Comparison of ENCODE assay signal across 8 cellular contexts in the genomic region with DNA sequence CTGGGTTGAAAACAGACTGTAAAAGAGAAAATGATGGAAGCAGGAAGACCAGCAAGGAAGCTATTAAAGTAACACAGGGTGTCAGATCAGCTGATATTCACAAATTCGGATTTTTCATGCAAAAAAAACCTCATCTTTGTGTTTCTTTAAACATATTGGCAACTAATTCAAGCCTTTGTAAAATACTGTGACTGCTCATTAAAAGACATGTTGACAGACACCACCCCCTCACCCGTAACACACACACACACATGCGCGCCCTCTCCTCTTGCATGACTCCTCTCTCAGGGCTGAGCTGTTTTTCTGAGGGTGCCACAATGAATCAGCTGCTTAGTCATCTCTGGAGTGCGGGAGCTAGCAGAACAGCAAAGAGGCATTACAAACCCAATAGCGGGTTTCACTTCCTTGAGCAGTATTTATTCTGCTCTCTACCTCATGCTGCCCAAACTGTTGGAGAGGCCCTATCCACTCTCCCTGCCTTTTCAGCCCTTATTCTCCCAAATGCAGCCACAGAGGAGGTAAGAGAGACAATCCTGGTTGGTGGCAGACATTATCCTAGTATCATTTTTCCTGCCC. TPM values are rescaled to one million over a fixed set of nuclear protein-coding genes. Genes with fewer than 3 reads are reported as not detected.
DNase-seq lines count a peak whose midpoint lies in the region; ATAC-seq and TF ChIP-seq lines count a peak whose summit lies in the region.

No MANE protein-coding gene starts in this region.

- H3K27me3 ChIP-seq in esophagus (ENCODE audit: control insufficient read depth in 1 of 2, insufficient read depth in 2 of 2, low read length in 2 of 2), result no peaks in the 10 kb centered on the region

- ATAC-seq in GM19043 (IDR thresholded peaks at IDR 0.05; ENCODE audit: low read depth, unreplicated experiment) (peak; percentile 100), HG03175 (IDR thresholded peaks at IDR 0.05; ENCODE audit: unreplicated experiment) (peak; percentile 99)
- ATAC-seq in activated CD8-positive, alpha-beta memory T cell treated with anti-CD3 and anti-CD28 coated beads, Interleukin-2, amount 10 ng/mL, durations not matched to agents 7 days and 5 days, result peak; percentile 91

- H3K36me3 ChIP-seq in esophagus (ENCODE audit: control insufficient read depth in 2 of 2, insufficient read depth in 2 of 2, low read length in 1 of 2), result no peaks in the 10 kb centered on the region

- H3K27ac ChIP-seq in esophagus (ENCODE audit: low read depth in 2 of 2, low read length in 1 of 2) (peak overlapping the region; percentile 45 to 65), substantia nigra (ENCODE audit: low read depth, low read length, poor library complexity, severe bottlenecking) (no peak overlapping the region)

- H3K4me1 Mint-ChIP-seq in activated CD8-positive, alpha-beta memory T cell treated with anti-CD3 and anti-CD28 coated beads, Interleukin-2, amount 10 ng/mL, durations not matched to agents 7 days and 5 days, result peaks cover 70% of the 10 kb centered on the region

- 16 to 18% methylated on average over 6 of the region's 6 CpGs for WGBS in esophagus, 2 donors

- no peak for TF ChIP-seq CTCF in AG09319 (IDR thresholded peaks at IDR 0.05; ENCODE audit: low read depth, low read length)

- peak; percentile 80 for DNase-seq in AG09319 (ENCODE audit: extremely low read depth, low read depth)
- DNase-seq in NOMO-1 treated with DMSO at 0.1 percent for 48 hours (lab: John Stamatoyannopoulos, UW; ENCODE audit: unreplicated experiment), result peak; percentile 94
- peak; percentile 98 for DNase-seq in activated CD8-positive, alpha-beta memory T cell treated with anti-CD3 and anti-CD28 coated beads, Interleukin-2, amount 10 ng/mL, durations not matched to agents 7 days and 5 days
- peak in 49 of 56 donors; percentile 5 to 89 (median 54) for DNase-seq in nucleus accumbens (lab: John Stamatoyannopoulos, UW)
- peak in 30 of 49 donors; percentile 1 to 57 (median 16) for DNase-seq in substantia nigra (lab: John Stamatoyannopoulos, UW)

- peak overlapping the region; percentile 98 for H3K27ac Mint-ChIP-seq in activated CD8-positive, alpha-beta memory T cell treated with anti-CD3 and anti-CD28 coated beads, Interleukin-2, amount 10 ng/mL, durations not matched to agents 7 days and 5 days

- no peak overlapping the region for H3K4me3 ChIP-seq in esophagus (ENCODE audit: low read depth in 1 of 2, low read length in 2 of 2)

- H3K27me3 Mint-ChIP-seq in activated CD8-positive, alpha-beta memory T cell treated with anti-CD3 and anti-CD28 coated beads, Interleukin-2, amount 10 ng/mL, durations not matched to agents 7 days and 5 days, result peaks cover 2% of the 10 kb centered on the region

- peak overlapping the region; percentile 53 for H3K4me3 Mint-ChIP-seq in activated CD8-positive, alpha-beta memory T cell treated with anti-CD3 and anti-CD28 coated beads, Interleukin-2, amount 10 ng/mL, durations not matched to agents 7 days and 5 days

- peaks cover 0 to 3% of the 10 kb centered on the region in 2 donors for H3K4me1 ChIP-seq in esophagus (ENCODE audit: control insufficient read depth in 2 of 2, insufficient read depth in 2 of 2, low read length in 1 of 2)

- no peaks in the 10 kb centered on the region for H3K9me3 Mint-ChIP-seq in activated CD8-positive, alpha-beta memory T cell treated with anti-CD3 and anti-CD28 coated beads, Interleukin-2, amount 10 ng/mL, durations not matched to agents 7 days and 5 days (ENCODE audit: low read depth)

- no peaks in the 10 kb centered on the region for H3K9me3 ChIP-seq in esophagus (ENCODE audit: control insufficient read depth in 2 of 2, insufficient read depth in 1 of 2, low read depth in 1 of 2, low read length in 1 of 2)

- CTCF ChIA-PET in activated CD8-positive, alpha-beta memory T cell treated with anti-CD3 and anti-CD28 coated beads, Interleukin-2, amount 10 ng/mL, durations not matched to agents 7 days and 5 days (lab: Charles Lee), result interaction anchor here (0.9 to 2.3 kb wide), 6 partner anchors 9 to 302 kb away, joined by 5 to 19 read pairs (median 6); no protein-coding TSS in a partner anchor

- peaks cover 28% of the 10 kb centered on the region for H3K36me3 Mint-ChIP-seq in activated CD8-positive, alpha-beta memory T cell treated with anti-CD3 and anti-CD28 coated beads, Interleukin-2, amount 10 ng/mL, durations not matched to agents 7 days and 5 days

RNA-seq across cellular contexts. Expression of a gene that starts 35.8 kb away (rescaled TPM):
- 1 to 10 TPM in 1 of 2 experiments, under 1 TPM in 1; 0.35 to 1.5 TPM for total RNA-seq in activated CD8-positive, alpha-beta memory T cell treated with anti-CD3 and anti-CD28 coated beads, Interleukin-2, amount 10 ng/mL, durations not matched to agents 7 days and 5 days
- 1 to 10 TPM; 3.3 to 6.2 TPM for polyA plus RNA-seq in esophagus

Comparison
In these comparisons a context has a peak if more than half of its experiments do, and no peak if none do; other contexts are left out.
1. DNase-seq: peak in every context shown above with its lines; median percentile 98 in activated CD8-positive, alpha-beta memory T cell treated with anti-CD3 and anti-CD28 coated beads, Interleukin-2, amount 10 ng/mL, durations not matched to agents 7 days and 5 days; 94 in NOMO-1 treated with DMSO at 0.1 percent for 48 hours; 80 in AG09319; 54 in nucleus accumbens; 16 in substantia nigra.